In genomic region chr18:48785686-48786470, GRCh38 we compare ENCODE assay signal across 17 cellular contexts.
DNase-seq lines count a peak whose midpoint lies in the region; ATAC-seq, FAIRE-seq and TF ChIP-seq lines count a peak whose summit lies in the region.
"Had no signal": no experiment of that assay in that cellular context is flagged by ENCODE, and none has a peak within 500 bp of the region (broad histone marks: within the 10 kb centered on the region; RNA-seq: fewer than 3 reads in every experiment).

No MANE protein-coding gene starts in this region.

- H3K27me3 ChIP-seq in GM12878 (replicated peaks in 1 of 2; ENCODE audit: control insufficient read depth in 2 of 2, insufficient read depth in 2 of 2, low read length in 1 of 2) (no peaks in the 10 kb centered on the region), trophoblast cell (ENCODE audit: insufficient read depth, low read length) (no peaks in the 10 kb centered on the region)

- RAD21 ChIA-PET in GM12878 (lab: Charles Lee; ENCODE audit: unreplicated experiment): interaction anchor here (0.9 to 6.7 kb wide), 16 partner anchors 8 to 376 kb away, joined by 3 to 86 read pairs (median 6); no protein-coding TSS in a partner anchor

- H3K18ac ChIP-seq in trophoblast cell (ENCODE audit: low read length): peak overlapping the region; percentile 39

- peaks cover 1 to 11% (median 9%) of the 10 kb centered on the region in 3 donors for H3K27me3 Mint-ChIP-seq in CD14-positive monocyte (ENCODE audit: low read depth in 3 of 3)
- H3K27me3 Mint-ChIP-seq: activated naive CD8-positive, alpha-beta T cell had no signal

- SMC1A ChIA-PET in GM12878 (lab: Charles Lee; ENCODE audit: uncharacterized antibody, unreplicated experiment): interaction anchor here (0.5 to 4.8 kb wide), 29 partner anchors 10 to 392 kb away, joined by 3 to 63 read pairs (median 3); no protein-coding TSS in a partner anchor

- FAIRE-seq in GM19239 (lab: Jason Lieb, UNC) (peak; percentile 71), GM12878 (lab: Jason Lieb, UNC) (no peak)
- FAIRE-seq: bronchial epithelial cell, HTR-8/SVneo had no signal

- H3K9ac ChIP-seq in GM12878 (ENCODE audit: control insufficient read depth, insufficient read depth, low read length): peak overlapping the region; percentile 60
- no peak overlapping the region for H3K9ac ChIP-seq in trophoblast cell (ENCODE audit: low read length)

- H2AFZ ChIP-seq in GM12878 (ENCODE audit: control insufficient read depth, low read depth, low read length) (no peak overlapping the region), trophoblast cell (ENCODE audit: insufficient read depth, low read length, poor library complexity) (no peak overlapping the region)

- TF ChIP-seq EP300 in GM12878 (IDR thresholded peaks at IDR 0.05; ENCODE audit: borderline replicate concordance in 1 of 2, control insufficient read depth in 1 of 2, low read depth in 2 of 2, low read length in 2 of 2): no peak

- DNase-seq in CD14-positive monocyte (ENCODE audit: low spot score) (peak; percentile 41), GM19239 (ENCODE audit: insufficient read length, low spot score) (no peak), GM12878 (ENCODE audit: low read depth, low spot score) (no peak), trophoblast cell (no peak), hippocampal formation (lab: John Stamatoyannopoulos, UW) (no peak), NCI-H146 treated with DMSO at 0.1 percent for 48 hours (lab: John Stamatoyannopoulos, UW; ENCODE audit: unreplicated experiment) (no peak)
- DNase-seq: activated CD8-positive, alpha-beta memory T cell treated with anti-CD3 and anti-CD28 coated beads, Interleukin-2, amount 50 U/mL, for 4 hours; DMS53; H7; NCI-H2081; NCI-H526; PC-3 had no signal

- no peaks in the 10 kb centered on the region for H4K20me1 ChIP-seq in GM12878 (ENCODE audit: control insufficient read depth, insufficient read depth)

- H3K36me3 ChIP-seq in GM12878 (ENCODE audit: control insufficient read depth in 2 of 2, insufficient read depth in 2 of 2, low read length in 1 of 2) (no peaks in the 10 kb centered on the region; a peak in 1 of 4 replicates), trophoblast cell (ENCODE audit: control insufficient read depth in 1 of 2, insufficient read depth in 2 of 2, low read length in 2 of 2) (no peaks in the 10 kb centered on the region)

- no peaks in the 10 kb centered on the region; the same call in 2 of the 3 replicates for H3K9me3 ChIP-seq in GM12878 (replicated peaks; ENCODE audit: control insufficient read depth, insufficient read depth, low read length)
- H3K9me3 ChIP-seq in trophoblast cell (ENCODE audit: insufficient read depth, low read depth, low read length): no peaks in the 10 kb centered on the region

- no peak overlapping the region for H4K8ac ChIP-seq in trophoblast cell (ENCODE audit: low read depth, low read length)

- H4K12ac ChIP-seq in trophoblast cell (ENCODE audit: low read depth, low read length): no peak overlapping the region

- H3K27ac ChIP-seq in GM12878 (ENCODE audit: control insufficient read depth, insufficient read depth): peak overlapping the region; percentile 91
- H3K27ac ChIP-seq in trophoblast cell (ENCODE audit: low read depth, low read length): no peak overlapping the region

- intact Hi-C loops in CD14-positive monocyte (cut with micrococcal nuclease): loop anchor here (2.0 to 10.0 kb wide), 3 partner anchors 47 to 109 kb away; no protein-coding TSS in a partner anchor
- intact Hi-C loops in GM12878 (cut with micrococcal nuclease; ENCODE audit: unreplicated experiment): loop anchor here (1.0 to 2.0 kb wide), 7 partner anchors 15 to 163 kb away; no protein-coding TSS in a partner anchor

- H3K4me2 ChIP-seq in GM12878 (ENCODE audit: control insufficient read depth, insufficient read depth) (peak overlapping the region; percentile 58), trophoblast cell (ENCODE audit: low read length) (no peak overlapping the region)

- peaks cover 19 to 40% of the 10 kb centered on the region in 2 donors for H3K36me3 Mint-ChIP-seq in CD14-positive monocyte
- H3K36me3 Mint-ChIP-seq: activated naive CD8-positive, alpha-beta T cell had no signal

- TF ChIP-seq POLR2A in GM12878 (IDR thresholded peaks at IDR 0.05; ENCODE audit: low read depth, low read length): no peak

- no peak for ATAC-seq in GM12878
- no peak for ATAC-seq in HG03378 (IDR thresholded peaks at IDR 0.05; ENCODE audit: unreplicated experiment)
- ATAC-seq: left colon, PC-3 had no signal

- H3K9me3 Mint-ChIP-seq in CD14-positive monocyte: no peaks in the 10 kb centered on the region

- POLR2A ChIA-PET in GM12878 (lab: Charles Lee): interaction anchor here (0.5 to 2.2 kb wide), 14 partner anchors 13 to 167 kb away, joined by 3 to 30 read pairs (median 4); no protein-coding TSS in a partner anchor

- H3K14ac ChIP-seq in trophoblast cell (ENCODE audit: low read length): peak overlapping the region; percentile 27

- peak overlapping the region; percentile 74 for H4K91ac ChIP-seq in trophoblast cell (ENCODE audit: low read depth, low read length)

- no peak overlapping the region for H3K4me3 Mint-ChIP-seq in CD14-positive monocyte

- WGBS in GM12878 (ENCODE audit: insufficient coverage, insufficient replicate concordance, low lambda C conversion rate, missing lambda C conversion rate): 79% methylated on average over 13 of the region's 13 CpGs
- no CpG with 5 or more reads among the region's 13 CpGs for WGBS in trophoblast cell (ENCODE audit: extremely low coverage, insufficient coverage, insufficient read length)

- H3K4me1 Mint-ChIP-seq in CD14-positive monocyte: peaks cover 83% of the 10 kb centered on the region

- peak overlapping the region; percentile 2; the same call in 1 of the 2 replicates for H3K4me3 ChIP-seq in GM12878
- no peak overlapping the region for H3K4me3 ChIP-seq in trophoblast cell (ENCODE audit: low read depth, low read length)

- peak overlapping the region; percentile 74 for H2BK12ac ChIP-seq in trophoblast cell (ENCODE audit: low read length)

- H3K4me1 ChIP-seq in GM12878 (ENCODE audit: control insufficient read depth, insufficient read depth, low read length) (peaks cover 52% of the 10 kb centered on the region), trophoblast cell (ENCODE audit: control insufficient read depth in 1 of 2, insufficient read depth in 2 of 2, low read length in 2 of 2) (peaks cover 62 to 69% of the 10 kb centered on the region in 2 experiments)

- H2BK5ac ChIP-seq in trophoblast cell (ENCODE audit: low read depth, low read length, poor library complexity): peak overlapping the region; percentile 36

- H3K27ac Mint-ChIP-seq in CD14-positive monocyte: peak overlapping the region; percentile 90 to 97 (median 96)
- H3K27ac Mint-ChIP-seq: activated naive CD8-positive, alpha-beta T cell had no signal

- H3K4ac ChIP-seq in trophoblast cell (ENCODE audit: low read depth, low read length): peak overlapping the region; percentile 25

- peak overlapping the region; percentile 65 for H2AK5ac ChIP-seq in trophoblast cell (ENCODE audit: low read length)

- H2BK120ac ChIP-seq in trophoblast cell (ENCODE audit: insufficient read depth, low read length, poor library complexity): peak overlapping the region; percentile 62

- H3K79me2 ChIP-seq in GM12878 (ENCODE audit: control insufficient read depth, insufficient read depth, low read length): no peaks in the 10 kb centered on the region; the same call in 1 of the 2 replicates
- peaks cover 9% of the 10 kb centered on the region for H3K79me2 ChIP-seq in trophoblast cell (ENCODE audit: control insufficient read depth, insufficient read depth, low read length, poor library complexity)

- CTCF ChIA-PET in GM12878 (lab: Yijun Ruan, JAX): interaction anchor here (0.5 to 2.3 kb wide), 13 partner anchors 8 to 392 kb away, joined by 3 to 15 read pairs (median 8); no protein-coding TSS in a partner anchor

- BruUV-seq in GM12878 (replicated peaks; lab: Mats Ljungman, UMichigan): no TSS peak

- H3K79me1 ChIP-seq in trophoblast cell (ENCODE audit: low read length): peaks cover 68% of the 10 kb centered on the region

- in situ Hi-C loops in GM12878 (cut with MboI): no loop called here

- no peak for TF ChIP-seq RAD21 in GM12878 (IDR thresholded peaks at IDR 0.05; ENCODE audit: insufficient read depth, low read depth, low read length)

- TF ChIP-seq CTCF in CD14-positive monocyte (IDR thresholded peaks at IDR 0.05) (no peak), GM12878 (IDR thresholded peaks at IDR 0.05 in 2 of 3, conservative IDR thresholded peaks at IDR 0.05 in 1 of 3; ENCODE audit: control insufficient read depth in 2 of 3, extremely low read depth in 1 of 3, insufficient read depth in 1 of 3, low read depth in 3 of 3, low read length in 3 of 3) (no peak)

- no peak overlapping the region for H3K23ac ChIP-seq in trophoblast cell (ENCODE audit: low read length)

TF ChIP-seq in GM12878, 131 proteins besides CTCF, POLR2A, EP300 and RAD21:
- TF ChIP-seq LARP7 (IDR thresholded peaks at IDR 0.05) (0 out of 2 replicates have a peak, but pooled peaks have one; percentile 42), ZNF24 (IDR thresholded peaks at IDR 0.05) (no peak), RB1 (IDR thresholded peaks at IDR 0.05; ENCODE audit: borderline replicate concordance) (no peak), GATAD2B (conservative IDR thresholded peaks at IDR 0.05; ENCODE audit: low read depth) (no peak)
TF ChIP-seq in GM12878: peak in this region for 1.
